8 cellular contexts compared by ENCODE assay signal in the genomic region with DNA sequence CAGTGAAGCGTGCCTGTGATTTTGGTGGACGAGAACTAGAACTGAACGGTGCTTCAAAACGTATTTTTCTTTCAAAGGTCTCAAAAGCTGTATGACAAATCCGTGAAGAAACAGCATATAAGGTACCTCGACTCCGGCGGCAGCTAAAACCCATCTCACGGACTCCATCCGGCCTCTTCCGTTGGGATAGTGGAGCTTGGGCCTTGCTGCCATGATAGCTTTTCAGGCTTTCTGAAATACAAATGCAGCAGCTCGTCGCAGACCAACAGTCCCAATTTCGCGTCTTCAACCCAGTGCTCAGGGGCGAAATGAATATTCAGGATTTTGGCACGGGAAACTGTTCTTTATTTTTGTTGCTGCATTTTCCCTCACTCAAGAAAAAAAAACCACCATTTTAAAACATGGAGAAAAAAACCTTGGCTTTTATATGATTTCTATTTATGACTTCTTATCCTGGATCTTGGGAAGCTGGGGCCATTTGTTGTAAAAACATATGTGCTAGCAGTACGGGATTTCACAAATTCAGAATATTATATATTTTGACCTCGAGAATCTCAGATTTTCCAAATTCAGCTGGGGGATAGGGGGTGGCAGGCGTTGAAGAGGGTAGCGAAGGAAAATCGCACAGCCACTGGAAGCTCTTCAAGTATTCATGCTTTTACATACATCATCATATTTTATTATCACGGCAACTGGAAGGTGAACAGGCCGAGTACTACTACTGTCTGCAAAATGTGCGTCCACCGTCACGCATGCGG. TPM values are rescaled to one million over a fixed set of nuclear protein-coding genes. Genes with fewer than 3 reads are reported as not detected.
DNase-seq lines count a peak whose midpoint lies in the region; ATAC-seq and TF ChIP-seq lines count a peak whose summit lies in the region.

No MANE protein-coding gene starts in this region.

- H3K4me3 ChIP-seq in SJCRH30, result peak overlapping the region; percentile 72
- H3K4me3 ChIP-seq in mucosa of descending colon, result peak overlapping the region; percentile 35
- peak overlapping the region; percentile 72 to 97 for H3K4me3 ChIP-seq in aorta (ENCODE audit: low read length in 2 of 2)

- H3K27ac Mint-ChIP-seq in endothelial cell (ENCODE audit: unreplicated experiment), result peak overlapping the region; percentile 99

- peaks cover 9% of the 10 kb centered on the region for H3K36me3 Mint-ChIP-seq in endothelial cell (ENCODE audit: low read depth, unreplicated experiment)

- H3K4me1 ChIP-seq in SJCRH30, result no peaks in the 10 kb centered on the region; the same call in 1 of the 2 replicates
- peaks cover 7% of the 10 kb centered on the region for H3K4me1 ChIP-seq in mucosa of descending colon (ENCODE audit: low read depth)
- H3K4me1 ChIP-seq in aorta (ENCODE audit: control insufficient read depth in 1 of 2, insufficient read depth in 2 of 2, low read length in 2 of 2), result no peaks in the 10 kb centered on the region

- H3K27ac ChIP-seq in SJCRH30 (peak overlapping the region; percentile 93), aorta (ENCODE audit: low read depth in 1 of 2, low read length in 2 of 2) (peak overlapping the region; percentile 94 to 97)

- intact Hi-C loops in mucosa of descending colon (cut with DNase I, micrococcal nuclease) (no loop called here), aorta (cut with DNase I) (loop anchor here (1.0 to 10.0 kb wide), 6 partner anchors 49 to 569 kb away; a partner anchor contains a TSS)

- no peaks in the 10 kb centered on the region for H3K36me3 ChIP-seq in SJCRH30
- peaks cover 4% of the 10 kb centered on the region for H3K36me3 ChIP-seq in mucosa of descending colon (ENCODE audit: low read depth)
- peaks cover 0 to 3% of the 10 kb centered on the region in 2 donors for H3K36me3 ChIP-seq in aorta (ENCODE audit: control insufficient read depth in 1 of 2, insufficient read depth in 2 of 2, low read length in 1 of 2)

- WGBS in aorta, 2 donors, result 1 to 4% methylated on average over 28 of the region's 28 CpGs

- H3K4me3 Mint-ChIP-seq in endothelial cell (ENCODE audit: unreplicated experiment), result peak overlapping the region; percentile 96

- peaks cover 21% of the 10 kb centered on the region for H3K4me1 Mint-ChIP-seq in endothelial cell (ENCODE audit: unreplicated experiment)

- no peaks in the 10 kb centered on the region for H3K9me3 Mint-ChIP-seq in endothelial cell (ENCODE audit: unreplicated experiment)

- H3K27me3 Mint-ChIP-seq in endothelial cell (ENCODE audit: unreplicated experiment), result peaks cover 17% of the 10 kb centered on the region

- peak; percentile 1 for ATAC-seq in HG02852 (IDR thresholded peaks at IDR 0.05; ENCODE audit: unreplicated experiment)
- peak; percentile 5 for ATAC-seq in mucosa of descending colon
- no peak for ATAC-seq in aorta (ENCODE audit: low FRiP score)

- TF ChIP-seq CTCF in endothelial cell (IDR thresholded peaks at IDR 0.05; ENCODE audit: unreplicated experiment) (no peak), mucosa of descending colon (IDR thresholded peaks at IDR 0.05) (no peak)

- DNase-seq in DMS79 (lab: John Stamatoyannopoulos, UW) (peak; percentile 20), SJCRH30 (peak; percentile 50 to 67), endothelial cell (ENCODE audit: low spot score) (peak; percentile 17), mucosa of descending colon (peak in 2 of 3 donors; percentile 21 to 41), aorta (no peak), NCI-H1436 (lab: John Stamatoyannopoulos, UW) (no peak)
- DNase-seq in stimulated activated CD4-positive, alpha-beta T cell treated with anti-CD3 and anti-CD28 coated beads, Interleukin-2, amount 100 ng/mL, for 24 hours, result no peak

- no peaks in the 10 kb centered on the region for H3K27me3 ChIP-seq in SJCRH30
- H3K27me3 ChIP-seq in aorta (ENCODE audit: control insufficient read depth in 1 of 2, insufficient read depth in 2 of 2, low read length in 1 of 2), result no peaks in the 10 kb centered on the region

- H3K9me3 ChIP-seq in SJCRH30 (replicated peaks), result no peaks in the 10 kb centered on the region
- no peaks in the 10 kb centered on the region for H3K9me3 ChIP-seq in mucosa of descending colon
- no peaks in the 10 kb centered on the region for H3K9me3 ChIP-seq in aorta (ENCODE audit: control insufficient read depth, low read length)

RNA-seq across cellular contexts. Expression of a gene that starts 0.9 kb away (rescaled TPM):
- 28.9 and 29.7 TPM in 2 replicates for total RNA-seq in SJCRH30 (2014; rRNA removed; shearing (Covaris generic))
- 16.2 TPM for total RNA-seq in endothelial cell (ENCODE audit: unreplicated experiment)
- 10 to 100 TPM in 2 of 3 donors, 1 to 10 TPM in 1; 8.3 to 15.5 (median 14.7) TPM for total RNA-seq in mucosa of descending colon
- total RNA-seq in aorta, result 10 to 100 TPM; 18.8 to 20.3 TPM
- polyA plus RNA-seq in aorta, result 10 to 100 TPM; 19.7 to 31.9 TPM

Comparison
In these comparisons a context has a peak if more than half of its experiments do, and no peak if none do; other contexts are left out.
1. DNase-seq: peak in DMS79 (single experiment), SJCRH30 (2 of 2), endothelial cell (single experiment) and mucosa of descending colon (2 of 3); none in aorta (0 of 2), NCI-H1436 (single experiment) and stimulated activated CD4-positive, alpha-beta T cell treated with anti-CD3 and anti-CD28 coated beads, Interleukin-2, amount 100 ng/mL, for 24 hours (0 of 2).
2. intact Hi-C loops: an anchor here in aorta (1.0 to 10.0 kb wide); none called in mucosa of descending colon.
3. Peak in every context shown above with its lines, with median percentiles within 50 percentile points of each other: H3K4me3 ChIP-seq.